In the genomic region with DNA sequence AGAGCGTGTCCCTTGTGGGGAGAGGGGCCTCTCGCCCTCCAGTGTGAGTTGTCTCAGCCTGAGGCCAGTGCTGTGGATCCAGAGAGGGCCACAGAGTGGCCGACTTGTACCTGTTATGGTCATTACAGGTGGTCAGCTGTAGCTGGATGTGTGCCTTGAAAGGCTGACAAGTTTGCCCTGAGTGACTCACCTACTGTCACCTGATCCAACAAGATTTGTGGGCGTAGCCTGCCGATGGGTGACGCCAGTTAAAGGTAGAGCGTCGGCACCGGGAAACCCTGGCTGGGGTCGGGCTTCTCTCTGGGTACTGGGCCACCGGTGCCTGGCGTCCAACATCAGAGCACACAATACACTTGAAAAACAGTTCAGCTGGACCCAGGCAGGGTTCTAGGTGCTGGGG, we compare ENCODE assay signal across 10 cellular contexts. TPM values are rescaled to one million over a fixed set of nuclear protein-coding genes. Genes with fewer than 3 reads are reported as not detected.
DNase-seq lines count a peak whose midpoint lies in the region; TF ChIP-seq lines count a peak whose summit lies in the region.
"Had no signal": no experiment of that assay in that cellular context is flagged by ENCODE, and none has a peak within 500 bp of the region (broad histone marks: within the 10 kb centered on the region; RNA-seq: fewer than 3 reads in every experiment).

No MANE protein-coding gene starts in this region.

- CTCF ChIA-PET in activated CD4-positive, alpha-beta memory T cell treated with anti-CD3 and anti-CD28 coated beads, Interleukin-2, amount 10 ng/mL, durations not matched to agents 7 days and 5 days (lab: Charles Lee), result interaction anchor here (1.6 to 2.7 kb wide), 2 partner anchors 12 to 169 kb away, joined by 7 to 29 read pairs; a partner anchor contains a TSS

- H3K4me1 Mint-ChIP-seq in IgD-negative memory B cell, result peaks cover 45 to 60% (median 54%) of the 10 kb centered on the region in 3 donors
- peaks cover 79% of the 10 kb centered on the region for H3K4me1 Mint-ChIP-seq in activated CD4-positive, alpha-beta memory T cell treated with anti-CD3 and anti-CD28 coated beads, Interleukin-2, amount 10 ng/mL, durations not matched to agents 7 days and 5 days

- H3K4me3 ChIP-seq in epithelial cell of esophagus (ENCODE audit: low read length), result no peak overlapping the region
- H3K4me3 ChIP-seq: right atrium auricular region had no signal

- peak overlapping the region; percentile 77 to 94 (median 86) for H3K4me3 Mint-ChIP-seq in IgD-negative memory B cell
- H3K4me3 Mint-ChIP-seq in activated CD4-positive, alpha-beta memory T cell treated with anti-CD3 and anti-CD28 coated beads, Interleukin-2, amount 10 ng/mL, durations not matched to agents 7 days and 5 days, result peak overlapping the region; percentile 87

- peak overlapping the region; percentile 84 to 100 (median 99) for H3K27ac Mint-ChIP-seq in IgD-negative memory B cell
- H3K27ac Mint-ChIP-seq in activated CD4-positive, alpha-beta memory T cell treated with anti-CD3 and anti-CD28 coated beads, Interleukin-2, amount 10 ng/mL, durations not matched to agents 7 days and 5 days, result peak overlapping the region; percentile 95

- H3K9me3 Mint-ChIP-seq in IgD-negative memory B cell, result no peaks in the 10 kb centered on the region
- no peaks in the 10 kb centered on the region for H3K9me3 Mint-ChIP-seq in activated CD4-positive, alpha-beta memory T cell treated with anti-CD3 and anti-CD28 coated beads, Interleukin-2, amount 10 ng/mL, durations not matched to agents 7 days and 5 days

- POLR2A ChIA-PET in activated CD4-positive, alpha-beta memory T cell treated with anti-CD3 and anti-CD28 coated beads, Interleukin-2, amount 10 ng/mL, durations not matched to agents 7 days and 5 days (lab: Charles Lee), result interaction anchor here (0.6 to 3.0 kb wide), 7 partner anchors 9 to 269 kb away, joined by 3 to 95 read pairs (median 5); a partner anchor contains a TSS

- H3K36me3 Mint-ChIP-seq in IgD-negative memory B cell, result peaks cover 10% of the 10 kb centered on the region
- H3K36me3 Mint-ChIP-seq in activated CD4-positive, alpha-beta memory T cell treated with anti-CD3 and anti-CD28 coated beads, Interleukin-2, amount 10 ng/mL, durations not matched to agents 7 days and 5 days (ENCODE audit: low read depth), result peaks cover 76% of the 10 kb centered on the region

- peaks cover 3% of the 10 kb centered on the region for H3K27me3 Mint-ChIP-seq in IgD-negative memory B cell
- no peaks in the 10 kb centered on the region for H3K27me3 Mint-ChIP-seq in activated CD4-positive, alpha-beta memory T cell treated with anti-CD3 and anti-CD28 coated beads, Interleukin-2, amount 10 ng/mL, durations not matched to agents 7 days and 5 days

- peak; percentile 79 for DNase-seq in activated CD4-positive, alpha-beta memory T cell treated with anti-CD3 and anti-CD28 coated beads, Interleukin-2, amount 10 ng/mL, durations not matched to agents 7 days and 5 days
- DNase-seq in epithelial cell of esophagus (ENCODE audit: low read depth), result peak; percentile 82
- peak in 2 of 3 experiments; percentile 46 to 58 for DNase-seq in stimulated activated CD4-positive, alpha-beta T cell treated with anti-CD3 and anti-CD28 coated beads, TNF-alpha, amount 100 ng/mL, for 4 hours (ENCODE audit: low read depth in 3 of 3)
- no peak for DNase-seq in H4 (ENCODE audit: low spot score)
- no peak for DNase-seq in SHP77 (lab: John Stamatoyannopoulos, UW)
- no peak for DNase-seq in DMS79 (lab: John Stamatoyannopoulos, UW)
- no peak for DNase-seq in mesenteric fat pad (ENCODE audit: low spot score)
- DNase-seq: dermis blood vessel endothelial cell had no signal

- TF ChIP-seq CTCF in epithelial cell of esophagus (IDR thresholded peaks at IDR 0.05; ENCODE audit: insufficient read depth, low read depth, low read length, missing control alignments), result no peak

RNA-seq across cellular contexts. Expression of a gene that starts 2.8 kb away (rescaled TPM):
- 760 TPM for polyA plus RNA-seq in IgD-negative memory B cell
- 100 to 1,000 TPM; 337 to 338 TPM for total RNA-seq in activated CD4-positive, alpha-beta memory T cell treated with anti-CD3 and anti-CD28 coated beads, Interleukin-2, amount 10 ng/mL, durations not matched to agents 7 days and 5 days
- total RNA-seq in H4 (2014; rRNA removed; shearing (Covaris generic)), result 14.7 and 20.9 TPM in 2 replicates
- 16.2 TPM for total RNA-seq in mesenteric fat pad

RNA-seq across cellular contexts. Expression of a gene that starts 14.9 kb away (rescaled TPM):
- polyA plus RNA-seq in IgD-negative memory B cell, result 40.8 TPM
- 10 to 100 TPM; 32.7 to 33.5 TPM for total RNA-seq in activated CD4-positive, alpha-beta memory T cell treated with anti-CD3 and anti-CD28 coated beads, Interleukin-2, amount 10 ng/mL, durations not matched to agents 7 days and 5 days
- total RNA-seq in H4 (2014; rRNA removed; shearing (Covaris generic)), result 23.9 and 28.7 TPM in 2 replicates
- 23.3 TPM for total RNA-seq in mesenteric fat pad

Comparison
In these comparisons a context has a peak if more than half of its experiments do, and no peak if none do; other contexts are left out.
1. DNase-seq: peak in activated CD4-positive, alpha-beta memory T cell treated with anti-CD3 and anti-CD28 coated beads, Interleukin-2, amount 10 ng/mL, durations not matched to agents 7 days and 5 days (single experiment), epithelial cell of esophagus (single experiment) and stimulated activated CD4-positive, alpha-beta T cell treated with anti-CD3 and anti-CD28 coated beads, TNF-alpha, amount 100 ng/mL, for 4 hours (2 of 3); none in H4 (single experiment), SHP77 (0 of 2), DMS79 (single experiment) and mesenteric fat pad (single experiment).
2. RNA of a gene that starts 2.8 kb away (total RNA-seq): 337 to 338 TPM in activated CD4-positive, alpha-beta memory T cell treated with anti-CD3 and anti-CD28 coated beads, Interleukin-2, amount 10 ng/mL, durations not matched to agents 7 days and 5 days; 14.7 to 20.9 TPM in H4 and 16.2 TPM in mesenteric fat pad (single experiment); every median in the first group is over 10 times any median in the second.